29 cellular contexts compared by ENCODE assay signal in the genomic region with DNA sequence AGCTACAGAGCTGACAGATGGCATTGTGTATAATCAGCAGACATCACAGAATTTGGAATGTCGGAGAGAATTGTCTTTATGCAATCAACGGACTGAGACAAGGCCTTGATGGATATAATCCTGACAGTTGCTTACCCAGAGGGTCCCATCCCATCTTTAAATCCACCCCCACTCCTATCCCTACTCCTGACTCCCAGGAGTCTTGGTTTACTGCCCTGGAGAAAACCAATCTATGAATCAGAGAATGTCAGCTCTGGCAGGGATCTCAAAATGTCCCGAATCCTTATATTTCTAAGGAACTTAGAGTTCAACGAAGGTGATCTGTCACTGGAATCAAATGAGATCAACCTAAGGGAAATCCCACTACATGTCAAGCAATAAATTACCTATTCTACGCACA.
A peak's percentile ranks its signal among the peaks of the same experiment; 100 is the strongest.
DNase-seq lines count a peak whose midpoint lies in the region; ATAC-seq, FAIRE-seq and TF ChIP-seq lines count a peak whose summit lies in the region.
"Had no signal": no experiment of that assay in that cellular context is flagged by ENCODE, and none has a peak within 500 bp of the region (broad histone marks: within the 10 kb centered on the region; RNA-seq: fewer than 3 reads in every experiment).

No MANE protein-coding gene starts in this region.

- DNase-seq in NCI-H82 (lab: John Stamatoyannopoulos, UW) (peak; percentile 65), NCI-H82 treated with DMSO at 0.1 percent for 48 hours (lab: John Stamatoyannopoulos, UW; ENCODE audit: unreplicated experiment) (no peak), NCI-H524 (lab: John Stamatoyannopoulos, UW) (peak; percentile 8 to 83), WERI-Rb-1 (peak; percentile 21), progenitor cell of endocrine pancreas (ENCODE audit: low spot score, unreplicated experiment) (no peak), T-helper 17 cell (no peak), HTR-8/SVneo (ENCODE audit: insufficient read length, low spot score) (no peak)
- DNase-seq: 8988T; ACHN; BE2C; C1 segment of cervical spinal cord; CD4-positive, alpha-beta memory T cell; CD4-positive, CD25-positive, alpha-beta regulatory T cell; CD8-positive, alpha-beta memory T cell; COR-L47; DMS 273 treated with DMSO at 0.1 percent for 48 hours; DMS153; DMS53; DMS79; DND-41; EL; GDM1 had no signal

- H3K4me3 ChIP-seq in WERI-Rb-1 (ENCODE audit: low read depth, low read length): no peak overlapping the region
- H3K4me3 ChIP-seq: BLaER1, GM12878 had no signal

- H3K9me3 Mint-ChIP-seq in progenitor cell of endocrine pancreas (ENCODE audit: low read depth): peaks cover 3% of the 10 kb centered on the region

- no peaks in the 10 kb centered on the region for H3K27me3 Mint-ChIP-seq in progenitor cell of endocrine pancreas
- no peaks in the 10 kb centered on the region for H3K27me3 Mint-ChIP-seq in T-helper 17 cell

- TF ChIP-seq CTCF in WERI-Rb-1 (IDR thresholded peaks at IDR 0.05; ENCODE audit: low read depth, low read length) (no peak), progenitor cell of endocrine pancreas (IDR thresholded peaks at IDR 0.05; ENCODE audit: unreplicated experiment) (no peak)

- ATAC-seq in GM19324 (IDR thresholded peaks at IDR 0.05; ENCODE audit: low FRiP score, unreplicated experiment) (no peak), T-helper 17 cell (no peak)
- ATAC-seq: GM12878 had no signal

- no peak overlapping the region for H3K27ac ChIP-seq in WERI-Rb-1
- H3K27ac ChIP-seq: BLaER1 had no signal

- H3K36me3 Mint-ChIP-seq in progenitor cell of endocrine pancreas (ENCODE audit: insufficient read depth) (no peaks in the 10 kb centered on the region), T-helper 17 cell (ENCODE audit: low read depth) (no peaks in the 10 kb centered on the region)
- H3K36me3 Mint-ChIP-seq: CD14-positive monocyte; CD4-positive, alpha-beta memory T cell; CD4-positive, CD25-positive, alpha-beta regulatory T cell; CD8-positive, alpha-beta memory T cell had no signal

- H3K36me3 ChIP-seq in WERI-Rb-1: no peaks in the 10 kb centered on the region
- H3K36me3 ChIP-seq: BE2C, BLaER1 had no signal

- H3K4me3 Mint-ChIP-seq in progenitor cell of endocrine pancreas (ENCODE audit: low read depth) (no peak overlapping the region), T-helper 17 cell (no peak overlapping the region)
- H3K4me3 Mint-ChIP-seq: CD14-positive monocyte; CD4-positive, alpha-beta memory T cell; CD4-positive, CD25-positive, alpha-beta regulatory T cell; CD8-positive, alpha-beta memory T cell had no signal

- H3K27me3 ChIP-seq in WERI-Rb-1 (ENCODE audit: insufficient read depth, low read depth, severe bottlenecking): no peaks in the 10 kb centered on the region
- H3K27me3 ChIP-seq: BLaER1 had no signal

- peak overlapping the region; percentile 30 for H3K27ac Mint-ChIP-seq in progenitor cell of endocrine pancreas
- H3K27ac Mint-ChIP-seq in T-helper 17 cell: no peak overlapping the region
- H3K27ac Mint-ChIP-seq: CD14-positive monocyte; CD4-positive, alpha-beta memory T cell; CD4-positive, CD25-positive, alpha-beta regulatory T cell; CD8-positive, alpha-beta memory T cell had no signal

- H3K4me1 Mint-ChIP-seq in progenitor cell of endocrine pancreas (ENCODE audit: low read depth) (peaks cover 73% of the 10 kb centered on the region), T-helper 17 cell (no peaks in the 10 kb centered on the region)
- H3K4me1 Mint-ChIP-seq: CD14-positive monocyte; CD4-positive, alpha-beta memory T cell; CD4-positive, CD25-positive, alpha-beta regulatory T cell; CD8-positive, alpha-beta memory T cell had no signal

- H3K9me3 ChIP-seq in WERI-Rb-1 (ENCODE audit: severe bottlenecking) (no peaks in the 10 kb centered on the region), T-helper 17 cell (ENCODE audit: control insufficient read depth, low read length, poor library complexity, severe bottlenecking) (no peaks in the 10 kb centered on the region)
- H3K9me3 ChIP-seq: BE2C, BLaER1 had no signal

- FAIRE-seq in HTR-8/SVneo (lab: Jason Lieb, UNC): no peak
- FAIRE-seq: A204.1, GM12878, GM12892, GM18507 had no signal

Comparison
In these comparisons a context has a peak if more than half of its experiments do, and no peak if none do; other contexts are left out.
1. DNase-seq: peak in NCI-H82 (single experiment), NCI-H524 (2 of 2) and WERI-Rb-1 (single experiment); none in NCI-H82 treated with DMSO at 0.1 percent for 48 hours (single experiment), progenitor cell of endocrine pancreas (single experiment), T-helper 17 cell (0 of 3) and HTR-8/SVneo (single experiment).